Comparison of ENCODE assay signal across 23 cellular contexts in the genomic region with DNA sequence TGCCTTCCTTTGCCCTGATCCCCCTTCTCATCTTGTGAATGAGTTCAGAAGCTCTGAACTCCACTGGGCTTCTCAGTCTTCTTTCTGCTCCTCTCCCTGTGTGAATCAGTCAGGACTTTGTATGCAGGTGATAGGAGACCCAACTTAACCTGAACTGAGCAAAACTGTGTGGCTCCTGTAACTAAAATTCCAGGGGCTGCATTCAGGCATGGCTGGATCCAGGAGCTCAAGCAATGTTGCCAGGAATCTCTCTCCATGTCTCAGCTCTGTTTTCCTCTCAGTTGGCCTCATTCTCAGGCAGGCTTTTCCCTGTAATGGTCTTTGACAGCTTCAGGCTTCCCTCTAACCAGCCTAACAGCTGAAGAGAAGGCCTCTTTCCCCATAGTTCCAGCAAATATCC. TPM values are rescaled to one million over a fixed set of nuclear protein-coding genes. Genes with fewer than 3 reads are reported as not detected.
A peak's percentile ranks its signal among the peaks of the same experiment; 100 is the strongest.
DNase-seq lines count a peak whose midpoint lies in the region; FAIRE-seq and TF ChIP-seq lines count a peak whose summit lies in the region.
"Had no signal": no experiment of that assay in that cellular context is flagged by ENCODE, and none has a peak within 500 bp of the region (broad histone marks: within the 10 kb centered on the region; RNA-seq: fewer than 3 reads in every experiment).

No MANE protein-coding gene starts in this region.

- H3K9ac ChIP-seq in H1 (replicated peaks in 1 of 4; ENCODE audit: extremely low read depth in 1 of 4, low read depth in 3 of 4, low read length in 3 of 4), result no peak overlapping the region
- no peak overlapping the region for H3K9ac ChIP-seq in neuronal stem cell (ENCODE audit: low read depth, low read length, poor library complexity)
- H3K9ac ChIP-seq: BLaER1 had no signal

- H3K14ac ChIP-seq in H1 (ENCODE audit: insufficient read length) (no peak overlapping the region), neuronal stem cell (ENCODE audit: low read length) (no peak overlapping the region)

- no peak overlapping the region for H3K4ac ChIP-seq in H1 (replicated peaks; ENCODE audit: insufficient read length, low read depth, low read length)
- no peak overlapping the region for H3K4ac ChIP-seq in neuronal stem cell (ENCODE audit: low read length)

- H2BK20ac ChIP-seq in H1 (ENCODE audit: low read length), result no peak overlapping the region

- intact Hi-C loops in spleen (cut with DNase I; ENCODE audit: low total_unique reads), result no loop called here

- FAIRE-seq in HTR-8/SVneo (lab: Jason Lieb, UNC) (peak; percentile 13), H1 (lab: Jason Lieb, UNC) (no peak)
- FAIRE-seq: A204.1, G401.6, GM12891, GM19239 had no signal

- no peak overlapping the region for H4K5ac ChIP-seq in H1 (ENCODE audit: insufficient read length, low read depth, low read length)

- peaks cover 4% of the 10 kb centered on the region; the same call in 1 of the 2 replicates for H3K23me2 ChIP-seq in H1 (ENCODE audit: low read depth, low read length)

- TF ChIP-seq EP300 in H1 (IDR thresholded peaks at IDR 0.05; ENCODE audit: borderline replicate concordance in 1 of 2, low read depth in 2 of 2, low read length in 2 of 2), result no peak

- TF ChIP-seq RAD21 in H1 (IDR thresholded peaks at IDR 0.05 in 1 of 2, conservative IDR thresholded peaks at IDR 0.05 in 1 of 2; ENCODE audit: low read depth in 2 of 2, low read length in 2 of 2), result no peak

- H3K36me3 Mint-ChIP-seq in activated CD4-positive, alpha-beta memory T cell treated with anti-CD3 and anti-CD28 coated beads, Interleukin-2, amount 10 ng/mL, durations not matched to agents 7 days and 5 days (ENCODE audit: low read depth), result no peaks in the 10 kb centered on the region
- H3K36me3 Mint-ChIP-seq: CD14-positive monocyte; CD4-positive, alpha-beta memory T cell; CD4-positive, CD25-positive, alpha-beta regulatory T cell; CD8-positive, alpha-beta memory T cell had no signal

- POLR2A ChIA-PET in H1 (lab: Charles Lee; ENCODE audit: partially characterized antibody), result interaction anchor here (1.4 to 41.0 kb wide), 2 partner anchors 10 to 45 kb away, joined by 3 to 1132 read pairs; a partner anchor contains a TSS
- POLR2A ChIA-PET in activated CD4-positive, alpha-beta memory T cell treated with anti-CD3 and anti-CD28 coated beads, Interleukin-2, amount 10 ng/mL, durations not matched to agents 7 days and 5 days (lab: Charles Lee), result interaction anchor here (1.0 kb wide), 1 partner anchor 85 kb away, joined by 3 read pairs; no protein-coding TSS in a partner anchor

- H3K4me2 ChIP-seq in H1 (ENCODE audit: insufficient read depth in 1 of 2, low read depth in 2 of 2, low read length in 2 of 2) (no peak overlapping the region), neuronal stem cell (ENCODE audit: insufficient read depth, low read length, poor library complexity, severe bottlenecking) (no peak overlapping the region)
- H3K4me2 ChIP-seq: BLaER1 had no signal

- H3K4me3 Mint-ChIP-seq in activated CD4-positive, alpha-beta memory T cell treated with anti-CD3 and anti-CD28 coated beads, Interleukin-2, amount 10 ng/mL, durations not matched to agents 7 days and 5 days, result no peak overlapping the region
- H3K4me3 Mint-ChIP-seq: CD14-positive monocyte; CD4-positive, alpha-beta memory T cell; CD4-positive, CD25-positive, alpha-beta regulatory T cell; CD8-positive, alpha-beta memory T cell had no signal

- H3K79me1 ChIP-seq in H1 (ENCODE audit: low read depth, low read length), result no peaks in the 10 kb centered on the region
- no peaks in the 10 kb centered on the region for H3K79me1 ChIP-seq in neuronal stem cell (ENCODE audit: low read depth, low read length)

- H2BK12ac ChIP-seq in H1 (ENCODE audit: low read depth, low read length), result no peak overlapping the region
- H2BK12ac ChIP-seq in neuronal stem cell (ENCODE audit: low read length), result no peak overlapping the region

- H2BK5ac ChIP-seq in H1 (ENCODE audit: low read depth, low read length), result no peak overlapping the region
- H2BK5ac ChIP-seq in neuronal stem cell (ENCODE audit: low read length), result no peak overlapping the region

- no peak overlapping the region for H2AK5ac ChIP-seq in H1 (ENCODE audit: low read depth, low read length)
- no peak overlapping the region for H2AK5ac ChIP-seq in neuronal stem cell (ENCODE audit: low read depth, low read length)

- H3K4me3 ChIP-seq in H1 (ENCODE audit: extremely low read depth in 1 of 4, insufficient read depth in 2 of 4, low read depth in 3 of 4, low read length in 4 of 4) (no peak overlapping the region), neuronal stem cell (ENCODE audit: low read length in 2 of 2) (no peak overlapping the region), spleen (no peak overlapping the region)
- H3K4me3 ChIP-seq: BLaER1 had no signal

- peaks cover 51% of the 10 kb centered on the region for H3K27me3 Mint-ChIP-seq in activated CD4-positive, alpha-beta memory T cell treated with anti-CD3 and anti-CD28 coated beads, Interleukin-2, amount 10 ng/mL, durations not matched to agents 7 days and 5 days

- H3K27ac ChIP-seq in H1 (ENCODE audit: low read depth, low read length) (no peak overlapping the region), neuronal stem cell (replicated peaks; ENCODE audit: low read length) (no peak overlapping the region), spleen (no peak overlapping the region)
- H3K27ac ChIP-seq: BLaER1 had no signal

- H3K79me2 ChIP-seq in H1 (ENCODE audit: control insufficient read depth in 1 of 2, insufficient read depth in 2 of 2, low read length in 2 of 2), result no peaks in the 10 kb centered on the region

- H2BK120ac ChIP-seq in H1 (replicated peaks; ENCODE audit: low read depth, low read length) (no peak overlapping the region), neuronal stem cell (ENCODE audit: low read depth, low read length) (no peak overlapping the region)

- no peak for TF ChIP-seq CTCF in H1 (IDR thresholded peaks at IDR 0.05; ENCODE audit: control extremely low read depth in 1 of 3, insufficient read depth in 1 of 3, low read depth in 1 of 3, low read length in 3 of 3)
- no peak for TF ChIP-seq CTCF in spleen (IDR thresholded peaks at IDR 0.05 in 8 of 11, conservative IDR thresholded peaks at IDR 0.05 in 3 of 11)

- H3K27me3 ChIP-seq in H1 (replicated peaks in 1 of 4; ENCODE audit: control insufficient read depth in 3 of 4, extremely low read depth in 1 of 4, insufficient read depth in 3 of 4, low read length in 3 of 4), result no peaks in the 10 kb centered on the region; a peak in 1 of 7 replicates
- H3K27me3 ChIP-seq in neuronal stem cell (ENCODE audit: control insufficient read depth in 3 of 3, insufficient read depth in 3 of 3, low read depth in 1 of 3, low read length in 3 of 3), result peaks cover 0 to 36% (median 0%) of the 10 kb centered on the region in 3 experiments
- peaks cover 0 to 32% (median 6%) of the 10 kb centered on the region in 7 donors for H3K27me3 ChIP-seq in spleen (replicated peaks in 1 of 7)
- H3K27me3 ChIP-seq: BLaER1 had no signal

- no peak overlapping the region for H2AFZ ChIP-seq in H1 (ENCODE audit: low read length)
- no peak overlapping the region for H2AFZ ChIP-seq in neuronal stem cell (ENCODE audit: low read length)

- H4K20me1 ChIP-seq in H1 (replicated peaks in 1 of 2; ENCODE audit: control insufficient read depth in 1 of 2, insufficient read depth in 2 of 2, low read length in 2 of 2), result no peaks in the 10 kb centered on the region
- H4K20me1 ChIP-seq: BLaER1 had no signal

- peaks cover 16% of the 10 kb centered on the region for H3K4me1 Mint-ChIP-seq in activated CD4-positive, alpha-beta memory T cell treated with anti-CD3 and anti-CD28 coated beads, Interleukin-2, amount 10 ng/mL, durations not matched to agents 7 days and 5 days

- H3K18ac ChIP-seq in H1 (ENCODE audit: extremely low read depth, low read length) (no peak overlapping the region), neuronal stem cell (ENCODE audit: low read length) (no peak overlapping the region)

- CTCF ChIA-PET in H1 (lab: Charles Lee; ENCODE audit: partially characterized antibody), result interaction anchor here (0.9 to 2.9 kb wide), 6 partner anchors 8 to 178 kb away, joined by 3 to 17 read pairs (median 4); no protein-coding TSS in a partner anchor
- CTCF ChIA-PET in activated CD4-positive, alpha-beta memory T cell treated with anti-CD3 and anti-CD28 coated beads, Interleukin-2, amount 10 ng/mL, durations not matched to agents 7 days and 5 days (lab: Charles Lee), result no interaction called here

- TF ChIP-seq POLR2A in H1 (IDR thresholded peaks at IDR 0.05; ENCODE audit: control extremely low read depth in 1 of 2, low read depth in 2 of 2, low read length in 2 of 2) (no peak), spleen (IDR thresholded peaks at IDR 0.05) (no peak)

- H3K23ac ChIP-seq in H1 (ENCODE audit: insufficient read length) (no peak overlapping the region), neuronal stem cell (ENCODE audit: low read depth, low read length, poor library complexity) (no peak overlapping the region)

- H4K8ac ChIP-seq in H1 (ENCODE audit: extremely low read depth, insufficient read depth, low read length), result no peak overlapping the region
- H4K8ac ChIP-seq in neuronal stem cell (ENCODE audit: low read depth, low read length), result no peak overlapping the region

- no peak overlapping the region for H3K56ac ChIP-seq in H1 (replicated peaks; ENCODE audit: insufficient read length, low read depth, low read length)

- H3K4me1 ChIP-seq in H1 (replicated peaks in 1 of 4; ENCODE audit: control insufficient read depth in 3 of 4, insufficient read depth in 4 of 4, low read length in 3 of 4) (peaks cover 0 to 5% (median 1%) of the 10 kb centered on the region in 4 experiments; a peak in 3 of 7 replicates), neuronal stem cell (ENCODE audit: control insufficient read depth in 2 of 2, insufficient read depth in 1 of 2, low read depth in 1 of 2, low read length in 2 of 2) (peaks cover 2 to 3% of the 10 kb centered on the region in 2 donors), spleen (peaks cover 0 to 13% (median 3%) of the 10 kb centered on the region in 6 donors)
- H3K4me1 ChIP-seq: BE2C had no signal

- H3K36me3 ChIP-seq in H1 (ENCODE audit: control insufficient read depth in 2 of 4, insufficient read depth in 4 of 4, low read length in 3 of 4), result no peaks in the 10 kb centered on the region
- H3K36me3 ChIP-seq in neuronal stem cell (replicated peaks in 1 of 2; ENCODE audit: control insufficient read depth in 2 of 2, insufficient read depth in 2 of 2, low read length in 2 of 2), result no peaks in the 10 kb centered on the region
- H3K36me3 ChIP-seq in spleen, result no peaks in the 10 kb centered on the region
- H3K36me3 ChIP-seq: BE2C, BLaER1 had no signal

- H3K9me3 Mint-ChIP-seq in activated CD4-positive, alpha-beta memory T cell treated with anti-CD3 and anti-CD28 coated beads, Interleukin-2, amount 10 ng/mL, durations not matched to agents 7 days and 5 days, result no peaks in the 10 kb centered on the region
- H3K9me3 Mint-ChIP-seq: CD4-positive, alpha-beta memory T cell; CD8-positive, alpha-beta memory T cell had no signal

- H4K91ac ChIP-seq in H1 (replicated peaks; ENCODE audit: insufficient read length, low read length) (no peak overlapping the region), neuronal stem cell (ENCODE audit: low read depth, low read length, poor library complexity) (no peak overlapping the region)

- no peak for DNase-seq in HTR-8/SVneo (ENCODE audit: insufficient read length, low spot score)
- DNase-seq in H1 (ENCODE audit: low read depth in 1 of 2, low spot score in 2 of 2), result no peak
- no peak for DNase-seq in neuronal stem cell (ENCODE audit: low spot score)
- DNase-seq in spleen, result peak; percentile 11
- no peak for DNase-seq in NCI-H526 (lab: John Stamatoyannopoulos, UW)
- DNase-seq in NCI-H82 (lab: John Stamatoyannopoulos, UW), result no peak
- no peak for DNase-seq in activated CD4-positive, alpha-beta memory T cell treated with anti-CD3 and anti-CD28 coated beads, Interleukin-2, amount 10 ng/mL, durations not matched to agents 7 days and 5 days
- DNase-seq: 8988T; ACHN; BE2C; C1 segment of cervical spinal cord; CD4-positive, alpha-beta memory T cell; CD4-positive, CD25-positive, alpha-beta regulatory T cell; CD8-positive, alpha-beta memory T cell; COR-L47; DMS79 treated with DMSO at 0.1 percent for 48 hours; GF-D8 had no signal

- H3K27ac Mint-ChIP-seq in activated CD4-positive, alpha-beta memory T cell treated with anti-CD3 and anti-CD28 coated beads, Interleukin-2, amount 10 ng/mL, durations not matched to agents 7 days and 5 days, result no peak overlapping the region
- H3K27ac Mint-ChIP-seq: CD4-positive, alpha-beta memory T cell; CD4-positive, CD25-positive, alpha-beta regulatory T cell had no signal

- H2BK15ac ChIP-seq in H1 (ENCODE audit: low read length), result no peak overlapping the region
- peak overlapping the region; percentile 22 for H2BK15ac ChIP-seq in neuronal stem cell (ENCODE audit: low read length)

- H3K9me3 ChIP-seq in H1 (ENCODE audit: insufficient read depth in 2 of 2, low read depth in 1 of 2, low read length in 1 of 2) (no peaks in the 10 kb centered on the region), neuronal stem cell (replicated peaks in 1 of 2; ENCODE audit: control insufficient read depth in 2 of 2, insufficient read depth in 1 of 2, low read depth in 1 of 2, low read length in 2 of 2) (no peaks in the 10 kb centered on the region), spleen (no peaks in the 10 kb centered on the region)
- H3K9me3 ChIP-seq: BE2C, BLaER1 had no signal

RNA-seq across cellular contexts. Expression of a gene that starts 50.9 kb away (rescaled TPM):
- total RNA-seq in H1 (2021; fragmentation: NEBNext Ultra II Directional; extraction: Animal tissue kit (Norgen Biotek cat#: 25700)), result 11.3 and 13.0 TPM in 2 replicates
- 3.1 and 3.4 TPM in 2 replicates for polyA plus RNA-seq in H1 (2011; rRNA removed)
- 3.0 TPM for polyA plus RNA-seq in H1 (2011; cell fraction: cytosol; rRNA removed)
- 4.0 TPM for polyA plus RNA-seq in H1 (2011; cell fraction: nucleus; rRNA removed)
- polyA plus RNA-seq in H1 (2012, experiment 1 of 2), result 6.4 to 8.0 TPM (median 7.3 TPM) in 4 replicates
- 1.5 TPM for polyA plus RNA-seq in H1 (2012, experiment 2 of 2)
- polyA plus RNA-seq in H1 (2013, experiment 1 of 2), result 5.6 TPM
- 5.2 TPM for polyA plus RNA-seq in H1 (2013, experiment 2 of 2)
- 9.0 and 12.8 TPM in 2 replicates for polyA minus RNA-seq in H1 (2011; rRNA and poly(A)+ RNA removed)
- polyA minus RNA-seq in H1 (2011; cell fraction: cytosol; rRNA and poly(A)+ RNA removed), result 5.4 TPM
- polyA minus RNA-seq in H1 (2011; cell fraction: nucleus; rRNA and poly(A)+ RNA removed), result 7.1 TPM
- 2.4 TPM for polyA plus RNA-seq in neuronal stem cell (2013, experiment 1 of 2)
- polyA plus RNA-seq in neuronal stem cell (2013, experiment 2 of 2), result 2.2 TPM
- total RNA-seq in spleen, result 10 to 100 TPM; 48.0 to 68.9 (median 54.9) TPM
- polyA plus RNA-seq in spleen, result 10 to 100 TPM in 1 of 3 donors, 1 to 10 TPM in 2; 5.8 to 11.9 (median 6.6) TPM
- total RNA-seq in activated CD4-positive, alpha-beta memory T cell treated with anti-CD3 and anti-CD28 coated beads, Interleukin-2, amount 10 ng/mL, durations not matched to agents 7 days and 5 days, result 10 to 100 TPM; 88.7 to 89.5 TPM
